Comparison of ENCODE assay signal across 31 cellular contexts in the genomic region with DNA sequence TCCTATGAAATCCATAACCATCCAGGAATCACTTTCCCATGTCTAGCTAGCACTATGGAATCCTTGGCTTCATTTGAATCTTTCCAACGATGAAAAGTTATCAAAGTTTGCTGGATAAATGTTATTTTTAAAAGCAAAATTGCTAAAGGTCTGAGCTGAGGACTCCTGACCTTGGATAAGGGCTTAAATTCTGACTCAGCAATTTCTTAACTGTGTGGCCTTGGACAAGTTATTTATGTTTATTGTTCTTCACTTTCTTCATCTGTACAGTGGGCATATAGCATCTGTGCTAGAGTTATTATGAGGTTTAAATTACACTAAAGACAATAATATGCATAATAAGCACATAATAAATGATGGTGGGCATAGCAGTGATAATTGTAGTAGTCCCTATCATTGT.
"Had no signal": no experiment of that assay in that cellular context is flagged by ENCODE, and none has a peak within 500 bp of the region (broad histone marks: within the 10 kb centered on the region; RNA-seq: fewer than 3 reads in every experiment).

No MANE protein-coding gene starts in this region.

- H3K36me3 ChIP-seq: brain microvascular endothelial cell had no signal

- H3K27me3 ChIP-seq: brain microvascular endothelial cell had no signal

- H3K27ac ChIP-seq: brain microvascular endothelial cell, coronary artery, dorsolateral prefrontal cortex had no signal

- FAIRE-seq: astrocyte, frontal cortex had no signal

- H3K4me3 Mint-ChIP-seq: activated CD4-positive, alpha-beta memory T cell treated with anti-CD3 and anti-CD28 coated beads for 36 hours; activated CD4-positive, alpha-beta T cell treated with anti-CD3 and anti-CD28 coated beads for 36 hours; activated CD4-positive, alpha-beta T cell treated with anti-CD3 and anti-CD28 coated beads, Interleukin-2, amount 10 ng/mL, durations not matched to agents 24 days and 14 days; activated CD8-positive, alpha-beta memory T cell treated with anti-CD3 and anti-CD28 coated beads, Interleukin-2, amount 10 ng/mL, durations not matched to agents 7 days and 5 days; activated CD8-positive, alpha-beta T cell treated with anti-CD3 and anti-CD28 coated beads, Interleukin-2, amount 10 ng/mL, durations not matched to agents 7 days and 5 days; activated naive CD4-positive, alpha-beta T cell treated with anti-CD3 and anti-CD28 coated beads for 36 hours; activated naive CD4-positive, alpha-beta T cell treated with anti-CD3 and anti-CD28 coated beads, Interleukin-2, amount 50 U/mL, for 24 hours; activated naive CD8-positive, alpha-beta T cell treated with anti-CD3 and anti-CD28 coated beads for 36 hours; activated T-helper 1 cell treated with anti-CD3 and anti-CD28 coated beads, Interleukin-12 subunit alpha, Interleukin-12 subunit beta, Interleukin-2, Interleukin-4 antibody, amounts not matched to agents 30 ng/mL and 10 ng/mL and 1 ng/mL, durations not matched to agents 14 hours and 24 hours and 36 hours; central memory CD8-positive, alpha-beta T cell; dendritic cell treated with granulocyte-macrophage colony-stimulating factor and Interleukin-4, amounts not matched to agents 40 ng/mL and 50 ng/mL, for 4 days; endodermal cell had no signal

- ATAC-seq: activated CD4-positive, alpha-beta T cell treated with anti-CD3 and anti-CD28 coated beads for 36 hours; activated CD8-positive, alpha-beta memory T cell treated with anti-CD3 and anti-CD28 coated beads, Interleukin-2, amount 10 ng/mL, durations not matched to agents 7 days and 5 days; activated CD8-positive, alpha-beta T cell treated with anti-CD3 and anti-CD28 coated beads, Interleukin-2, amount 10 ng/mL, durations not matched to agents 7 days and 5 days; esophagus mucosa had no signal

- H3K27me3 Mint-ChIP-seq: central memory CD8-positive, alpha-beta T cell had no signal

- H3K4me1 Mint-ChIP-seq: activated CD4-positive, alpha-beta T cell treated with anti-CD3 and anti-CD28 coated beads for 36 hours; activated CD4-positive, alpha-beta T cell treated with anti-CD3 and anti-CD28 coated beads, Interleukin-2, amount 10 ng/mL, durations not matched to agents 24 days and 14 days; activated CD8-positive, alpha-beta memory T cell treated with anti-CD3 and anti-CD28 coated beads, Interleukin-2, amount 10 ng/mL, durations not matched to agents 7 days and 5 days; activated naive CD4-positive, alpha-beta T cell treated with anti-CD3 and anti-CD28 coated beads, Interleukin-2, amount 50 U/mL, for 24 hours; activated naive CD8-positive, alpha-beta T cell treated with anti-CD3 and anti-CD28 coated beads for 36 hours; central memory CD8-positive, alpha-beta T cell had no signal

- H3K4me3 ChIP-seq: coronary artery, dorsolateral prefrontal cortex had no signal

- H3K36me3 Mint-ChIP-seq: activated CD4-positive, alpha-beta memory T cell treated with anti-CD3 and anti-CD28 coated beads for 36 hours; activated CD8-positive, alpha-beta memory T cell treated with anti-CD3 and anti-CD28 coated beads, Interleukin-2, amount 10 ng/mL, durations not matched to agents 7 days and 5 days; activated naive CD4-positive, alpha-beta T cell treated with anti-CD3 and anti-CD28 coated beads, Interleukin-2, amount 50 U/mL, for 24 hours; activated naive CD8-positive, alpha-beta T cell treated with anti-CD3 and anti-CD28 coated beads for 36 hours had no signal

- DNase-seq: activated CD4-positive, alpha-beta memory T cell treated with anti-CD3 and anti-CD28 coated beads for 36 hours; activated CD4-positive, alpha-beta T cell treated with anti-CD3 and anti-CD28 coated beads for 36 hours; activated CD4-positive, alpha-beta T cell treated with anti-CD3 and anti-CD28 coated beads, Interleukin-2, amount 10 ng/mL, durations not matched to agents 24 days and 14 days; activated CD4-positive, CD25-positive, alpha-beta regulatory T cell; activated CD4-positive, CD25-positive, alpha-beta regulatory T cell treated with anti-CD3 and anti-CD28 coated beads, Interleukin-2, amount 50 U/mL, for 72 hours; activated CD8-positive, alpha-beta memory T cell treated with anti-CD3 and anti-CD28 coated beads, Interleukin-2, amount 10 ng/mL, durations not matched to agents 7 days and 5 days; activated CD8-positive, alpha-beta memory T cell treated with anti-CD3 and anti-CD28 coated beads, Interleukin-2, amount 50 U/mL, for 4 hours; activated CD8-positive, alpha-beta T cell treated with anti-CD3 and anti-CD28 coated beads, Interleukin-2, amount 10 ng/mL, durations not matched to agents 7 days and 5 days; activated effector memory CD4-positive, alpha-beta T cell treated with anti-CD3 and anti-CD28 coated beads, Interleukin-2, amount 50 U/mL, for 16 hours; activated naive CD4-positive, alpha-beta T cell treated with anti-CD3 and anti-CD28 coated beads for 36 hours; activated naive CD8-positive, alpha-beta T cell treated with anti-CD3 and anti-CD28 coated beads for 36 hours; activated T-cell treated with anti-CD3 and anti-CD28 coated beads, Interleukin-2, amount 50 U/mL, for 1 hour; activated T-cell treated with anti-CD3 and anti-CD28 coated beads, Interleukin-2, amount 50 U/mL, for 48 hours; amniotic stem cell; anterior cingulate cortex; brain microvascular endothelial cell; dorsolateral prefrontal cortex; effector memory CD4-positive, alpha-beta T cell; endodermal cell; foreskin fibroblast; head of caudate nucleus; T-helper 2 cell had no signal

- H3K27ac Mint-ChIP-seq: activated CD4-positive, alpha-beta memory T cell treated with anti-CD3 and anti-CD28 coated beads for 36 hours; activated CD4-positive, alpha-beta T cell treated with anti-CD3 and anti-CD28 coated beads for 36 hours; activated CD4-positive, alpha-beta T cell treated with anti-CD3 and anti-CD28 coated beads, Interleukin-2, amount 10 ng/mL, durations not matched to agents 24 days and 14 days; activated CD8-positive, alpha-beta memory T cell treated with anti-CD3 and anti-CD28 coated beads, Interleukin-2, amount 10 ng/mL, durations not matched to agents 7 days and 5 days; activated CD8-positive, alpha-beta T cell treated with anti-CD3 and anti-CD28 coated beads, Interleukin-2, amount 10 ng/mL, durations not matched to agents 7 days and 5 days; activated naive CD4-positive, alpha-beta T cell treated with anti-CD3 and anti-CD28 coated beads for 36 hours; activated naive CD4-positive, alpha-beta T cell treated with anti-CD3 and anti-CD28 coated beads, Interleukin-2, amount 50 U/mL, for 24 hours; activated naive CD8-positive, alpha-beta T cell treated with anti-CD3 and anti-CD28 coated beads for 36 hours; activated T-helper 1 cell treated with anti-CD3 and anti-CD28 coated beads, Interleukin-12 subunit alpha, Interleukin-12 subunit beta, Interleukin-2, Interleukin-4 antibody, amounts not matched to agents 30 ng/mL and 10 ng/mL and 1 ng/mL, durations not matched to agents 14 hours and 24 hours and 36 hours; activated T-helper 2 cell treated with anti-CD3 and anti-CD28 coated beads, Interferon-gamma antibody, Interleukin-2, Interleukin-4, amounts not matched to agents 10 μg/mL and 5 μg/mL and 100 μg/mL, durations not matched to agents 14 hours and 24 hours and 36 hours; dendritic cell treated with granulocyte-macrophage colony-stimulating factor and Interleukin-4, amounts not matched to agents 40 ng/mL and 50 ng/mL, for 4 days; endodermal cell had no signal

- H3K9me3 Mint-ChIP-seq: activated CD4-positive, alpha-beta memory T cell treated with anti-CD3 and anti-CD28 coated beads for 36 hours; activated CD4-positive, alpha-beta T cell treated with anti-CD3 and anti-CD28 coated beads, Interleukin-2, amount 10 ng/mL, durations not matched to agents 24 days and 14 days; activated naive CD4-positive, alpha-beta T cell treated with anti-CD3 and anti-CD28 coated beads for 36 hours; activated naive CD4-positive, alpha-beta T cell treated with anti-CD3 and anti-CD28 coated beads, Interleukin-2, amount 50 U/mL, for 24 hours; activated naive CD8-positive, alpha-beta T cell treated with anti-CD3 and anti-CD28 coated beads for 36 hours; activated T-helper 1 cell treated with anti-CD3 and anti-CD28 coated beads, Interleukin-12 subunit alpha, Interleukin-12 subunit beta, Interleukin-2, Interleukin-4 antibody, amounts not matched to agents 30 ng/mL and 10 ng/mL and 1 ng/mL, durations not matched to agents 14 hours and 24 hours and 36 hours; activated T-helper 2 cell treated with anti-CD3 and anti-CD28 coated beads, Interferon-gamma antibody, Interleukin-2, Interleukin-4, amounts not matched to agents 10 μg/mL and 5 μg/mL and 100 μg/mL, durations not matched to agents 14 hours and 24 hours and 36 hours; central memory CD8-positive, alpha-beta T cell; dendritic cell treated with granulocyte-macrophage colony-stimulating factor and Interleukin-4, amounts not matched to agents 40 ng/mL and 50 ng/mL, for 4 days; endodermal cell had no signal
